In genomic region chr22:28802595-28803087, GRCh38 we compare ENCODE assay signal across 9 cellular contexts. TPM values are rescaled to one million over a fixed set of nuclear protein-coding genes. Genes with fewer than 3 reads are reported as not detected.
DNase-seq lines count a peak whose midpoint lies in the region; ATAC-seq and TF ChIP-seq lines count a peak whose summit lies in the region.
"Had no signal": no experiment of that assay in that cellular context is flagged by ENCODE, and none has a peak within 500 bp of the region (broad histone marks: within the 10 kb centered on the region; RNA-seq: fewer than 3 reads in every experiment).

No MANE protein-coding gene starts in this region.

- H3K36me3 ChIP-seq in Panc1 (ENCODE audit: control insufficient read depth, insufficient read depth, low read length), result peaks cover 12% of the 10 kb centered on the region
- no peaks in the 10 kb centered on the region for H3K36me3 ChIP-seq in suprapubic skin

- TF ChIP-seq EP300 in suprapubic skin (IDR thresholded peaks at IDR 0.05), result no peak

- peak overlapping the region; percentile 84 for H3K4me3 Mint-ChIP-seq in activated CD4-positive, alpha-beta T cell treated with anti-CD3 and anti-CD28 coated beads for 36 hours
- H3K4me3 Mint-ChIP-seq in endothelial cell (ENCODE audit: unreplicated experiment), result no peak overlapping the region

- no peaks in the 10 kb centered on the region for H3K9me3 ChIP-seq in Panc1 (ENCODE audit: control insufficient read depth, insufficient read depth, low read depth, low read length)
- no peaks in the 10 kb centered on the region for H3K9me3 ChIP-seq in suprapubic skin

- H3K4me1 Mint-ChIP-seq in activated CD4-positive, alpha-beta T cell treated with anti-CD3 and anti-CD28 coated beads for 36 hours, result peaks cover 25% of the 10 kb centered on the region
- H3K4me1 Mint-ChIP-seq in endothelial cell (ENCODE audit: unreplicated experiment), result peaks cover 33% of the 10 kb centered on the region

- TF ChIP-seq CTCF in Panc1 (IDR thresholded peaks at IDR 0.05), result no peak
- TF ChIP-seq CTCF in suprapubic skin (IDR thresholded peaks at IDR 0.05), result no peak
- TF ChIP-seq CTCF in endothelial cell (IDR thresholded peaks at IDR 0.05; ENCODE audit: unreplicated experiment), result no peak

- TF ChIP-seq POLR2A in erythroblast (IDR thresholded peaks at IDR 0.05; ENCODE audit: low read length) (no peak), suprapubic skin (IDR thresholded peaks at IDR 0.05) (no peak)

- intact Hi-C loops in activated CD4-positive, alpha-beta T cell treated with anti-CD3 and anti-CD28 coated beads for 36 hours (cut with DNase I, micrococcal nuclease), result loop anchor here in 1 of 2 experiments (10.0 kb wide), 1 partner anchor 1622 kb away; the partner anchor contains the start of gene MTFP1
- intact Hi-C loops in Panc1 (cut with micrococcal nuclease; ENCODE audit: unreplicated experiment), result no loop called here

- peak overlapping the region; percentile 93 for H3K27ac ChIP-seq in Panc1 (ENCODE audit: low read length)
- H3K27ac ChIP-seq in suprapubic skin, result peak overlapping the region; percentile 99

- in situ Hi-C loops in Panc1 (cut with HindIII; ENCODE audit: low pct_unique_long_range_greater_than_20kb, low sequenced_read_pairs), result no loop called here

- no peaks in the 10 kb centered on the region for H3K9me3 Mint-ChIP-seq in activated CD4-positive, alpha-beta T cell treated with anti-CD3 and anti-CD28 coated beads for 36 hours (ENCODE audit: low read depth)
- no peaks in the 10 kb centered on the region for H3K9me3 Mint-ChIP-seq in endothelial cell (ENCODE audit: unreplicated experiment)

- WGBS in suprapubic skin, result 71% methylated on average over 7 of the region's 7 CpGs

- H3K27ac Mint-ChIP-seq in activated CD4-positive, alpha-beta T cell treated with anti-CD3 and anti-CD28 coated beads for 36 hours, result peak overlapping the region; percentile 78
- H3K27ac Mint-ChIP-seq in endothelial cell (ENCODE audit: unreplicated experiment), result no peak overlapping the region

- ATAC-seq in activated CD4-positive, alpha-beta T cell treated with anti-CD3 and anti-CD28 coated beads for 36 hours, result no peak
- ATAC-seq in Panc1 (no peak), GM21367 (IDR thresholded peaks at IDR 0.05; ENCODE audit: unreplicated experiment) (no peak), HG02981 (IDR thresholded peaks at IDR 0.05; ENCODE audit: unreplicated experiment) (no peak)

- H3K36me3 Mint-ChIP-seq in activated CD4-positive, alpha-beta T cell treated with anti-CD3 and anti-CD28 coated beads for 36 hours (ENCODE audit: low read depth), result peaks cover 25% of the 10 kb centered on the region
- H3K36me3 Mint-ChIP-seq in endothelial cell (ENCODE audit: low read depth, unreplicated experiment), result peaks cover 8% of the 10 kb centered on the region

- no TSS peak for BruUV-seq in Panc1 (replicated peaks; lab: Mats Ljungman, UMichigan)

- no peak for DNase-seq in activated CD4-positive, alpha-beta T cell treated with anti-CD3 and anti-CD28 coated beads for 36 hours
- DNase-seq in activated CD4-positive, alpha-beta T cell treated with anti-CD3 and anti-CD28 coated beads for 4 hours, result no peak
- DNase-seq in Panc1 (ENCODE audit: low read depth, low spot score), result no peak
- DNase-seq in erythroblast (lab: John Stamatoyannopoulos, UW), result peak; percentile 46 to 53
- no peak for DNase-seq in suprapubic skin (ENCODE audit: low spot score in 2 of 2)
- no peak for DNase-seq in endothelial cell (ENCODE audit: low spot score)
- DNase-seq: hippocampal formation had no signal

- CTCF ChIA-PET in activated CD4-positive, alpha-beta T cell treated with anti-CD3 and anti-CD28 coated beads for 36 hours (lab: Charles Lee), result interaction anchor here (0.5 to 2.2 kb wide), 4 partner anchors 9 to 1485 kb away, joined by 3 to 10 read pairs (median 4); no protein-coding TSS in a partner anchor
- CTCF ChIA-PET in Panc1 (lab: Charles Lee), result interaction anchor here (0.7 kb wide), 1 partner anchor 26 kb away, joined by 4 read pairs; no protein-coding TSS in a partner anchor

- no peaks in the 10 kb centered on the region for H3K27me3 Mint-ChIP-seq in activated CD4-positive, alpha-beta T cell treated with anti-CD3 and anti-CD28 coated beads for 36 hours
- H3K27me3 Mint-ChIP-seq in endothelial cell (ENCODE audit: unreplicated experiment), result peaks cover 6% of the 10 kb centered on the region

- H3K4me1 ChIP-seq in Panc1 (ENCODE audit: control insufficient read depth, insufficient read depth, low read length), result peaks cover 9% of the 10 kb centered on the region; the same call in 1 of the 2 replicates
- H3K4me1 ChIP-seq in suprapubic skin, result peaks cover 36% of the 10 kb centered on the region

- H3K4me3 ChIP-seq in Panc1 (ENCODE audit: low read depth in 2 of 2, low read length in 2 of 2) (peak overlapping the region in 1 of 2 experiments; percentile 77; a peak in 1 of 4 replicates), suprapubic skin (peak overlapping the region; percentile 78)

- POLR2A ChIA-PET in activated CD4-positive, alpha-beta T cell treated with anti-CD3 and anti-CD28 coated beads for 36 hours (lab: Charles Lee), result interaction anchor here (0.6 kb wide), 1 partner anchor 56 kb away, joined by 4 read pairs; no protein-coding TSS in a partner anchor
- POLR2A ChIA-PET in Panc1 (lab: Charles Lee), result interaction anchor here (0.6 to 0.7 kb wide), 3 partner anchors 21 to 78 kb away, joined by 3 to 10 read pairs (median 3); no protein-coding TSS in a partner anchor

- no peaks in the 10 kb centered on the region for H3K27me3 ChIP-seq in Panc1 (ENCODE audit: control insufficient read depth, insufficient read depth, low read length)
- H3K27me3 ChIP-seq in suprapubic skin, result no peaks in the 10 kb centered on the region

RNA-seq across cellular contexts. Expression of gene XBP1, which starts 2.3 kb away (rescaled TPM):
- 100 to 1,000 TPM in 1 of 2 experiments, 10 to 100 TPM in 1; 88.8 to 101 TPM for total RNA-seq in activated CD4-positive, alpha-beta T cell treated with anti-CD3 and anti-CD28 coated beads for 36 hours
- total RNA-seq in Panc1 (2021; ENCODE audit: unreplicated experiment), result 48.8 TPM
- 43.2 TPM for polyA plus RNA-seq in Panc1 (2012; ENCODE audit: insufficient read length)
- 100 to 1,000 TPM; 220 to 305 (median 237) TPM for total RNA-seq in suprapubic skin
- 71.3 TPM for total RNA-seq in endothelial cell (ENCODE audit: unreplicated experiment)

RNA-seq across cellular contexts. Expression of gene CCDC117, which starts 30.1 kb away (rescaled TPM):
- total RNA-seq in activated CD4-positive, alpha-beta T cell treated with anti-CD3 and anti-CD28 coated beads for 36 hours, result 10 to 100 TPM; 36.1 to 36.8 TPM
- 18.1 TPM for total RNA-seq in Panc1 (2021; ENCODE audit: unreplicated experiment)
- 6.7 TPM for polyA plus RNA-seq in Panc1 (2012; ENCODE audit: insufficient read length)
- 10 to 100 TPM; 12.0 to 21.2 (median 16.6) TPM for total RNA-seq in suprapubic skin
- total RNA-seq in endothelial cell (ENCODE audit: unreplicated experiment), result 21.9 TPM

Comparison
In these comparisons a context has a peak if more than half of its experiments do, and no peak if none do; other contexts are left out.
1. DNase-seq: peak in erythroblast (2 of 2); none in activated CD4-positive, alpha-beta T cell treated with anti-CD3 and anti-CD28 coated beads for 36 hours (single experiment), activated CD4-positive, alpha-beta T cell treated with anti-CD3 and anti-CD28 coated beads for 4 hours (0 of 2), Panc1 (single experiment), suprapubic skin (0 of 2) and endothelial cell (single experiment).